In genomic region chr4:151408380-151408629, GRCh38 we compare ENCODE assay signal across 8 cellular contexts. TPM values are rescaled to one million over a fixed set of nuclear protein-coding genes. Genes with fewer than 3 reads are reported as not detected.
DNase-seq lines count a peak whose midpoint lies in the region; ATAC-seq, FAIRE-seq and TF ChIP-seq lines count a peak whose summit lies in the region.

No MANE protein-coding gene starts in this region.

- DNase-seq in GM12864 (ENCODE audit: low read depth) (no peak), bronchial epithelial cell (ENCODE audit: low read depth) (no peak), NCI-H146 treated with DMSO at 0.1 percent for 48 hours (lab: John Stamatoyannopoulos, UW; ENCODE audit: unreplicated experiment) (no peak), NCI-H1930 (lab: John Stamatoyannopoulos, UW) (no peak), NCI-H1436 (lab: John Stamatoyannopoulos, UW) (no peak), ecto neural progenitor cell (ENCODE audit: low spot score) (no peak)

- no peak for FAIRE-seq in bronchial epithelial cell (lab: Jason Lieb, UNC)

- TF ChIP-seq CTCF in GM12864 (IDR thresholded peaks at IDR 0.05; ENCODE audit: low read depth, low read length, missing control alignments) (no peak), bronchial epithelial cell (IDR thresholded peaks at IDR 0.05; ENCODE audit: insufficient read depth, low read length, severe bottlenecking) (no peak)

- H3K27me3 ChIP-seq in bronchial epithelial cell (ENCODE audit: control insufficient read depth, insufficient read depth, low read length) (no peaks in the 10 kb centered on the region), muscle layer of colon (ENCODE audit: control insufficient read depth in 1 of 2, insufficient read depth in 2 of 2, low read length in 2 of 2) (no peaks in the 10 kb centered on the region)

- H3K36me3 ChIP-seq in bronchial epithelial cell (ENCODE audit: control insufficient read depth, insufficient read depth, low read length) (no peaks in the 10 kb centered on the region), muscle layer of colon (ENCODE audit: insufficient read depth, low read length) (no peaks in the 10 kb centered on the region)

- no peak overlapping the region for H3K9ac ChIP-seq in muscle layer of colon (ENCODE audit: low read length)

- peak overlapping the region; percentile 40 for H3K4me3 ChIP-seq in GM12864 (ENCODE audit: low read depth, low read length)
- peak overlapping the region; percentile 55 for H3K4me3 ChIP-seq in bronchial epithelial cell (ENCODE audit: low read depth, low read length)
- H3K4me3 ChIP-seq in muscle layer of colon (ENCODE audit: low read depth in 1 of 2, low read length in 2 of 2), result peak overlapping the region; percentile 29 to 47

- peak; percentile 2 for ATAC-seq in HG03095 (IDR thresholded peaks at IDR 0.05; ENCODE audit: unreplicated experiment)

- no peaks in the 10 kb centered on the region for H3K4me1 ChIP-seq in muscle layer of colon (ENCODE audit: insufficient read depth, low read length)

- no peak overlapping the region for H3K27ac ChIP-seq in muscle layer of colon (ENCODE audit: low read depth, low read length)

- H3K9me3 ChIP-seq in muscle layer of colon (ENCODE audit: low read length), result no peaks in the 10 kb centered on the region

RNA-seq across cellular contexts. Expression of gene FHIP1A, which starts 0.7 kb away (rescaled TPM):
- 20.8 and 25.2 TPM in 2 replicates for total RNA-seq in bronchial epithelial cell
